Comparison of ENCODE assay signal across 18 cellular contexts in genomic region chr17:2957631-2958286, GRCh38.
A peak's percentile ranks its signal among the peaks of the same experiment; 100 is the strongest.
DNase-seq lines count a peak whose midpoint lies in the region; TF ChIP-seq lines count a peak whose summit lies in the region.
"Had no signal": no experiment of that assay in that cellular context is flagged by ENCODE, and none has a peak within 500 bp of the region (broad histone marks: within the 10 kb centered on the region; RNA-seq: fewer than 3 reads in every experiment).

No MANE protein-coding gene starts in this region.

- H3K4me3 ChIP-seq in HUES48 (ENCODE audit: low read depth, low read length) (no peak overlapping the region), colonic mucosa (no peak overlapping the region), neural progenitor cell (no peak overlapping the region)
- H3K4me3 ChIP-seq: PC-9, prostate gland had no signal

- H3K4me2 ChIP-seq in neural progenitor cell, result peak overlapping the region; percentile 20
- H3K4me2 ChIP-seq: PC-9 had no signal

- H3K4me1 Mint-ChIP-seq in neural progenitor cell, result peaks cover 13% of the 10 kb centered on the region

- H3K27ac ChIP-seq in C4-2B (peak overlapping the region; percentile 5; the same call in 1 of the 2 replicates), HUES48 (ENCODE audit: low read depth, low read length) (peak overlapping the region; percentile 70), colonic mucosa (no peak overlapping the region), neural progenitor cell (no peak overlapping the region), substantia nigra (ENCODE audit: low read depth, low read length, poor library complexity, severe bottlenecking) (no peak overlapping the region)
- H3K27ac ChIP-seq: PC-9, prostate gland had no signal

- intact Hi-C loops in colonic mucosa (cut with DNase I), result no loop called here

- H3K27me3 ChIP-seq in HUES48 (ENCODE audit: control insufficient read depth, insufficient read depth, low read length), result no peaks in the 10 kb centered on the region
- no peaks in the 10 kb centered on the region for H3K27me3 ChIP-seq in colonic mucosa
- H3K27me3 ChIP-seq in neural progenitor cell, result no peaks in the 10 kb centered on the region

- no peaks in the 10 kb centered on the region for H3K36me3 Mint-ChIP-seq in neural progenitor cell

- peaks cover 28% of the 10 kb centered on the region for H3K27me3 Mint-ChIP-seq in neural progenitor cell (ENCODE audit: insufficient read depth, low read depth)
- H3K27me3 Mint-ChIP-seq: central memory CD8-positive, alpha-beta T cell had no signal

- H3K79me2 ChIP-seq in neural progenitor cell (ENCODE audit: low read depth), result no peaks in the 10 kb centered on the region

- H4K20me1 ChIP-seq in neural progenitor cell (ENCODE audit: low read depth), result no peaks in the 10 kb centered on the region

- H3F3A ChIP-seq in neural progenitor cell (ENCODE audit: low read depth), result peaks cover 9% of the 10 kb centered on the region

- no peak overlapping the region for H3K9ac ChIP-seq in HUES48 (ENCODE audit: low read depth, low read length)
- no peak overlapping the region for H3K9ac ChIP-seq in colonic mucosa (ENCODE audit: low read depth in 2 of 2, low read length in 2 of 2)
- H3K9ac ChIP-seq in neural progenitor cell, result no peak overlapping the region

- no peaks in the 10 kb centered on the region for H3K9me3 ChIP-seq in HUES48 (ENCODE audit: control insufficient read depth, insufficient read depth, low read length)
- H3K9me3 ChIP-seq in colonic mucosa, result no peaks in the 10 kb centered on the region
- no peaks in the 10 kb centered on the region for H3K9me3 ChIP-seq in neural progenitor cell (ENCODE audit: low read depth)
- H3K9me3 ChIP-seq: prostate gland had no signal

- no peak overlapping the region for H3K27ac Mint-ChIP-seq in neural progenitor cell
- H3K27ac Mint-ChIP-seq: activated naive CD8-positive, alpha-beta T cell treated with anti-CD3 and anti-CD28 coated beads, Interleukin-2, amount 50 U/mL, for 24 hours had no signal

- H3K4me1 ChIP-seq in HUES48 (ENCODE audit: control insufficient read depth, insufficient read depth, low read length) (peaks cover 42% of the 10 kb centered on the region), colonic mucosa (no peaks in the 10 kb centered on the region), neural progenitor cell (peaks cover 26% of the 10 kb centered on the region)
- H3K4me1 ChIP-seq: prostate gland had no signal

- H2AFZ ChIP-seq in neural progenitor cell (replicated peaks), result peak overlapping the region; percentile 26
- H2AFZ ChIP-seq: PC-9 had no signal

- TF ChIP-seq CTCF in C4-2B (conservative IDR thresholded peaks at IDR 0.05) (no peak), colonic mucosa (IDR thresholded peaks at IDR 0.05) (no peak), neural progenitor cell (IDR thresholded peaks at IDR 0.05) (no peak), GM10266 (IDR thresholded peaks at IDR 0.05; ENCODE audit: control insufficient read depth, insufficient read depth, low read depth, missing control alignments) (no peak)

- H3K9me3 Mint-ChIP-seq in neural progenitor cell, result no peaks in the 10 kb centered on the region
- H3K9me3 Mint-ChIP-seq: activated naive CD8-positive, alpha-beta T cell treated with anti-CD3 and anti-CD28 coated beads, Interleukin-2, amount 50 U/mL, for 24 hours; central memory CD8-positive, alpha-beta T cell; naive thymus-derived CD4-positive, alpha-beta T cell had no signal

- H3K36me3 ChIP-seq in HUES48 (ENCODE audit: control insufficient read depth, insufficient read depth, low read length) (peaks cover 6% of the 10 kb centered on the region; the same call in 1 of the 2 replicates), colonic mucosa (no peaks in the 10 kb centered on the region), neural progenitor cell (no peaks in the 10 kb centered on the region)
- H3K36me3 ChIP-seq: prostate gland had no signal

- no peak overlapping the region for H3K4me3 Mint-ChIP-seq in neural progenitor cell
- H3K4me3 Mint-ChIP-seq: activated naive CD8-positive, alpha-beta T cell treated with anti-CD3 and anti-CD28 coated beads, Interleukin-2, amount 50 U/mL, for 24 hours; central memory CD8-positive, alpha-beta T cell; naive thymus-derived CD4-positive, alpha-beta T cell had no signal

- DNase-seq in colonic mucosa (peak; percentile 16), neural progenitor cell (ENCODE audit: low spot score) (no peak), AG08396 (ENCODE audit: low spot score) (no peak), GM10266 (ENCODE audit: extremely low spot score) (no peak), substantia nigra (lab: John Stamatoyannopoulos, UW) (no peak)
- DNase-seq in stimulated activated CD8-positive, alpha-beta memory T cell treated with anti-CD3 and anti-CD28 coated beads, Interleukin-4, amount 100 ng/mL, for 48 hours, result no peak
- DNase-seq: activated CD4-positive, alpha-beta T cell treated with anti-CD3 and anti-CD28 coated beads, Interleukin-2, amount 50 U/mL, for 48 hours; activated naive CD8-positive, alpha-beta T cell treated with anti-CD3 and anti-CD28 coated beads, Interleukin-2, amount 50 U/mL, for 24 hours; naive thymus-derived CD4-positive, alpha-beta T cell; NCI-H1694 treated with DMSO at 0.1 percent for 48 hours; NCI-H510A; PC-9; stimulated activated naive CD4-positive, alpha-beta T cell treated with Interleukin-2 at 50 U/mL for 16 hours; SW 1271 had no signal

Comparison
In these comparisons a context has a peak if more than half of its experiments do, and no peak if none do; other contexts are left out.
1. H3K27ac ChIP-seq: peak in C4-2B (single experiment) and HUES48 (single experiment); none in colonic mucosa (single experiment), neural progenitor cell (single experiment) and substantia nigra (single experiment).